ENCODE assay signal across 15 cellular contexts in the genomic region with DNA sequence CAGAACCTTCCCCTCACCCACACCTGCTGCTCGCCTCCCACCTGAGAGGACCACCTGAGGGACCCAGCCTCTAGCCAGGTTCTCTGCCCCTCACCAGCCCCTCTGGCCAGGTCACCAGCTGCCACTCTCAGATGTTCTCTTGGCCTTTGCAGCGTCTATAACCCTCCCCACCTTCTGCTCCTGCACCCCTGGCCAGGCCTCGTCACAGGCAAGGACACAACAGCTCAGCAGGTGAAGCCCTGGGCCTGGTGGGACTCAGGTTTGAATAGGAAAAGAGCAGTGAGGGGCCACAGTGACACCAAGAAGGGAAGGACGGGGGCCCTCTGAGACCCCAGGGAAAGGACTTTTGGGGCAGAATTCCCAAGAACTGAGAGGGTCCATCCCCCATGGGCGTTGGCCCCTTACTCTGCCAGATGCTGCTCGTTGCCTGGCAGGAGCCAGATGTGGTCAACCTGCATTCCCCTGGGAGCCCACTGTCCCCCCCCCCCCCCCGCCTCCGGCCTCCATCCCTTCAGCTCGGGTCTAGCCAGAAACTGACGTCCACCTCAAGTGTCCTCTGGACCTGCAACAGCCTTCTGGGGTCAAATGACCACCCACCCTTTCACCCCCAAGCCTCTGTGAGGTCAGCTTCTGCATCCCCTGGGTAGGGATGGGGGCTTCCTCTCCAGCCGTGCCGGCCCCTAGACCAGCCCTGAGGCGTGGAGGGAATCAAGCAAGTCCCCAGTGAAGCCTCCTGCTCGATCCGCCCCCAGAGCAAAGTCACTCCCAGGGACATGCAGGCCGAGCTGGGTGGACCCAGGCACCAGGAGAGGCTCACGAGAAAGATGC. TPM values are rescaled to one million over a fixed set of nuclear protein-coding genes. Genes with fewer than 3 reads are reported as not detected.
DNase-seq lines count a peak whose midpoint lies in the region; ATAC-seq and TF ChIP-seq lines count a peak whose summit lies in the region.
"Had no signal": no experiment of that assay in that cellular context is flagged by ENCODE, and none has a peak within 500 bp of the region (broad histone marks: within the 10 kb centered on the region; RNA-seq: fewer than 3 reads in every experiment).

No MANE protein-coding gene starts in this region.

- DNase-seq in DND-41 (no peak), dorsolateral prefrontal cortex (no peak), neural crest cell (ENCODE audit: low read depth, low spot score) (no peak), SKM-1 (lab: John Stamatoyannopoulos, UW; ENCODE audit: unreplicated experiment) (no peak)
- DNase-seq in stimulated activated CD4-positive, alpha-beta T cell treated with anti-CD3 and anti-CD28 coated beads, Interleukin-4, amount 100 ng/mL, for 4 hours = no peak
- DNase-seq: brain microvascular endothelial cell, Calu3, IMR-90, islet precursor cell, NCI-H1436 treated with DMSO at 0.1 percent for 48 hours, RPMI8226 had no signal

- 0 out of 2 replicates have a peak, but pooled peaks cover 4% of the 10 kb centered on the region for H3F3A ChIP-seq in OCI-LY1 (ENCODE audit: insufficient read depth, low read length)

- H3K4me1 ChIP-seq in DND-41 (ENCODE audit: insufficient read depth, low read length) = peaks cover 5% of the 10 kb centered on the region; the same call in 1 of the 2 replicates
- peaks cover 66% of the 10 kb centered on the region for H3K4me1 ChIP-seq in OCI-LY1 (ENCODE audit: insufficient read depth, low read length, severe bottlenecking)

- no peak overlapping the region for H3K27ac Mint-ChIP-seq in neural crest cell (ENCODE audit: unreplicated experiment)

- intact Hi-C loops in dorsolateral prefrontal cortex (cut with DNase I) = no loop called here

- no peaks in the 10 kb centered on the region for H3K9me2 ChIP-seq in OCI-LY1 (ENCODE audit: low read depth, low read length)

- H3K4me2 ChIP-seq in DND-41 (ENCODE audit: insufficient read depth, low read length) = no peak overlapping the region
- H3K4me2 ChIP-seq in OCI-LY1 (ENCODE audit: low read length) = peak overlapping the region; percentile 42; the same call in 1 of the 2 replicates

- ATAC-seq in DND-41 (ENCODE audit: insufficient read depth, low read depth) (no peak), GM18505 (IDR thresholded peaks at IDR 0.05; ENCODE audit: unreplicated experiment) (no peak), GM19023 (IDR thresholded peaks at IDR 0.05; ENCODE audit: unreplicated experiment) (no peak)

- no peak for TF ChIP-seq CTCF in DND-41 (IDR thresholded peaks at IDR 0.05; ENCODE audit: borderline replicate concordance, extremely low read depth, low read length, poor library complexity, severe bottlenecking)
- TF ChIP-seq CTCF in OCI-LY1 (IDR thresholded peaks at IDR 0.05; ENCODE audit: low read length) = no peak
- TF ChIP-seq CTCF in dorsolateral prefrontal cortex (IDR thresholded peaks at IDR 0.05 in 54 of 56, conservative IDR thresholded peaks at IDR 0.05 in 2 of 56; ENCODE audit: low read depth in 1 of 56, partially characterized antibody in 56 of 56) = no peak
- TF ChIP-seq CTCF in neural crest cell (conservative IDR thresholded peaks at IDR 0.05) = no peak

- no peaks in the 10 kb centered on the region for H3K27me3 ChIP-seq in DND-41 (ENCODE audit: insufficient read depth, low read length, poor library complexity)
- H3K27me3 ChIP-seq in OCI-LY1 (ENCODE audit: insufficient read depth, low read length) = no peaks in the 10 kb centered on the region
- no peaks in the 10 kb centered on the region for H3K27me3 ChIP-seq in dorsolateral prefrontal cortex
- H3K27me3 ChIP-seq: brain microvascular endothelial cell had no signal

- H3K27ac ChIP-seq in DND-41 (ENCODE audit: low read length) = peak overlapping the region; percentile 2; the same call in 1 of the 2 replicates
- peak overlapping the region; percentile 97 for H3K27ac ChIP-seq in OCI-LY1 (ENCODE audit: low read depth, low read length, poor library complexity, severe bottlenecking)
- peak overlapping the region in 49 of 59 donors; percentile 3 to 92 (median 70) for H3K27ac ChIP-seq in dorsolateral prefrontal cortex
- H3K27ac ChIP-seq: brain microvascular endothelial cell, thoracic aorta had no signal

- no peak for TF ChIP-seq POLR2A in GM18505 (IDR thresholded peaks at IDR 0.05; ENCODE audit: borderline replicate concordance, extremely low read depth, insufficient read depth, insufficient read length)

- no peaks in the 10 kb centered on the region for H3K9me3 ChIP-seq in DND-41 (ENCODE audit: insufficient read depth, low read length, severe bottlenecking)
- H3K9me3 ChIP-seq in OCI-LY1 (ENCODE audit: low read length) = no peaks in the 10 kb centered on the region
- H3K9me3 ChIP-seq: thoracic aorta had no signal

- peaks cover 48% of the 10 kb centered on the region for H4K20me1 ChIP-seq in DND-41 (ENCODE audit: insufficient read depth, low read length)
- no peaks in the 10 kb centered on the region for H4K20me1 ChIP-seq in OCI-LY1 (ENCODE audit: insufficient read depth, low read length)

- no peak overlapping the region for H3K9ac ChIP-seq in DND-41 (ENCODE audit: low read depth, low read length)
- H3K9ac ChIP-seq in OCI-LY1 (ENCODE audit: low read length) = peak overlapping the region; percentile 48; the same call in 1 of the 2 replicates

- peaks cover 8% of the 10 kb centered on the region for H3K27me3 Mint-ChIP-seq in neural crest cell (ENCODE audit: low read depth)

- H3K4me3 Mint-ChIP-seq in neural crest cell = peak overlapping the region; percentile 47

- H3K36me3 ChIP-seq in DND-41 (ENCODE audit: insufficient read depth, low read length) (peaks cover 84% of the 10 kb centered on the region), OCI-LY1 (ENCODE audit: insufficient read depth, low read length) (peaks cover 68% of the 10 kb centered on the region)

- H2AFZ ChIP-seq in DND-41 (ENCODE audit: low read depth, low read length) (no peak overlapping the region), OCI-LY1 (ENCODE audit: low read length) (no peak overlapping the region)

- H3K36me3 Mint-ChIP-seq in neural crest cell (ENCODE audit: low read depth) = peaks cover 11% of the 10 kb centered on the region

- H3K4me1 Mint-ChIP-seq in neural crest cell = peaks cover 5% of the 10 kb centered on the region

- H3K9me3 Mint-ChIP-seq in neural crest cell = no peaks in the 10 kb centered on the region

- H3K79me2 ChIP-seq in DND-41 (ENCODE audit: insufficient read depth, low read length) (peaks cover 3% of the 10 kb centered on the region; the same call in 1 of the 2 replicates), OCI-LY1 (ENCODE audit: insufficient read depth, low read length) (no peaks in the 10 kb centered on the region)

- H3K4me3 ChIP-seq in DND-41 (ENCODE audit: low read depth in 1 of 2, low read length in 2 of 2) (no peak overlapping the region), OCI-LY1 (ENCODE audit: low read depth, low read length, poor library complexity, severe bottlenecking) (no peak overlapping the region), dorsolateral prefrontal cortex (no peak overlapping the region)
- H3K4me3 ChIP-seq: thoracic aorta had no signal

RNA-seq across cellular contexts. Expression of gene SBF1, which starts 28.7 kb away (rescaled TPM):
- total RNA-seq in dorsolateral prefrontal cortex (100 to 1,000 TPM; 163 to 302 (median 210) TPM), neural crest cell (116 and 130 TPM in 2 replicates)

RNA-seq across cellular contexts. Expression of gene ADM2, which starts 35.2 kb away (rescaled TPM):
- total RNA-seq in dorsolateral prefrontal cortex (1 to 10 TPM in 1 of 120 experiments, under 1 TPM in 16, not detected in 103; 0.11 to 1.2 (median 0.16) TPM), neural crest cell (1.7 TPM in 2 replicates)

RNA-seq across cellular contexts. Expression of gene MIOX, which starts 40.6 kb away (rescaled TPM):
- total RNA-seq in dorsolateral prefrontal cortex = under 1 TPM in 1 of 120 experiments, not detected in 119; 0.46 TPM
- 0.30 and 0.35 TPM in 2 replicates for total RNA-seq in neural crest cell
- total RNA-seq: IMR-90, thoracic aorta had no signal

Comparison
In these comparisons a context has a peak if more than half of its experiments do, and no peak if none do; other contexts are left out.
1. H3K27ac ChIP-seq: peak in every context shown above with its lines; median percentile 97 in OCI-LY1; 70 in dorsolateral prefrontal cortex; 2 in DND-41.